ENCODE assay signal across 28 cellular contexts in the genomic region with DNA sequence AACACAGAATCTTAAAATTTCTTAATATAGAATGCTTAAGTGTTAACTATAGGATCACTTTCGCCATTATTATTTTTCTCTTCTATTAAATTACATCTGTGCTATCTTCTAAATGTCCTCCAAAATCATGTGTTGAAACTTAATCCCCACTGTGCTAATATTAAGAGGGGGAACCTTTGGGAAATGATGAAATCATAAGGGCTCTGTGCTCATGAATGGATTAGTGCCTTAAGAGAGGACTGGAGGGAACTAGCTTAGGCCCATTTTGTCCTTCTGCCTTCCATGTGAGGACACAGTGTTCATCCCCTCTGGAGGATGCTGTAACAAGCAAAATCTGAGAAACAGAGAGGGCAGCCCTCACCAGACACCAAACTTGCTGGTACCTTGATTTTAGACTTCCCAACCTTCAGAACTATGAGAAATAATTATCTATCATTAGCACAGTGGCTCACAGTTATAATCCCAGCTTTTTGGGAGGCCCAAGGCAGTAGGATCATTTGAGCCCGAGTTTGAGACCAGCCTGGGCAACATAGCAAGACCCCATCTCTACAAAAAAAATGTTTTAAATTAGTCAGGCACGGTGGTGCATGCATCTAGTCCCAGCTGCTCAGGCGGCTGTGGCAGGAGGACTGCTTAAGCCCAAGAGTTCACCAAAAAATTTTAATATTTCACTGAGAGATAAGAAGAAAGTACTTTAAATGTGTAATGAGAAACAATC. TPM values are rescaled to one million over a fixed set of nuclear protein-coding genes. Genes with fewer than 3 reads are reported as not detected.
DNase-seq lines count a peak whose midpoint lies in the region; ATAC-seq, FAIRE-seq and TF ChIP-seq lines count a peak whose summit lies in the region.
"Had no signal": no experiment of that assay in that cellular context is flagged by ENCODE, and none has a peak within 500 bp of the region (broad histone marks: within the 10 kb centered on the region; RNA-seq: fewer than 3 reads in every experiment).

No MANE protein-coding gene starts in this region.

- H3K9ac ChIP-seq in IMR-90 (ENCODE audit: low read depth, low read length) (no peak overlapping the region), SK-N-MC (ENCODE audit: insufficient read length) (no peak overlapping the region)
- H3K9ac ChIP-seq: SK-N-SH had no signal

- no peak overlapping the region for H3K56ac ChIP-seq in IMR-90 (ENCODE audit: extremely low read depth, insufficient read depth, low read length)

- no peak overlapping the region for H2AK5ac ChIP-seq in IMR-90 (ENCODE audit: low read depth, low read length)

- H2BK120ac ChIP-seq in IMR-90 (ENCODE audit: low read depth, low read length), result no peak overlapping the region

- peaks cover 15 to 19% of the 10 kb centered on the region in 2 experiments for H3K79me1 ChIP-seq in IMR-90 (ENCODE audit: low read depth in 1 of 2, low read length in 2 of 2)

- no peak overlapping the region for H2AFZ ChIP-seq in IMR-90 (replicated peaks; ENCODE audit: low read length, poor library complexity)

- no peaks in the 10 kb centered on the region for H3K27me3 Mint-ChIP-seq in chondrocyte (ENCODE audit: low read depth)
- H3K27me3 Mint-ChIP-seq: CD4-positive, alpha-beta memory T cell; T-helper 17 cell had no signal

- H3K4me3 ChIP-seq in A673 (ENCODE audit: low read depth, low read length, poor library complexity, severe bottlenecking) (no peak overlapping the region), IMR-90 (ENCODE audit: insufficient read depth, low read depth, low read length) (no peak overlapping the region), SK-N-MC (no peak overlapping the region)
- H3K4me3 ChIP-seq: A549, GM12878 had no signal

- no peak overlapping the region for H3K18ac ChIP-seq in IMR-90 (ENCODE audit: low read depth, low read length)

- H3K9me3 Mint-ChIP-seq in chondrocyte (ENCODE audit: low read depth), result no peaks in the 10 kb centered on the region
- H3K9me3 Mint-ChIP-seq: CD4-positive, alpha-beta memory T cell had no signal

- H2BK5ac ChIP-seq in IMR-90 (ENCODE audit: low read depth, low read length, poor library complexity, severe bottlenecking), result no peak overlapping the region

- H3K27me3 ChIP-seq in A673 (replicated peaks; ENCODE audit: insufficient read depth, low read depth, low read length, poor library complexity) (no peaks in the 10 kb centered on the region), IMR-90 (ENCODE audit: control insufficient read depth, insufficient read depth, low read length) (no peaks in the 10 kb centered on the region)

- no peak overlapping the region for H3K27ac Mint-ChIP-seq in chondrocyte (ENCODE audit: unreplicated experiment)
- H3K27ac Mint-ChIP-seq: T-helper 17 cell had no signal

- TF ChIP-seq POLR2A in IMR-90 (IDR thresholded peaks at IDR 0.05; ENCODE audit: low read depth, low read length) (no peak), GM12892 (IDR thresholded peaks at IDR 0.05; ENCODE audit: low read depth, low read length) (no peak)

- H3K4me2 ChIP-seq in IMR-90 (ENCODE audit: low read depth, low read length), result no peak overlapping the region
- H3K4me2 ChIP-seq: A549, SK-N-SH had no signal

- H3K36me3 ChIP-seq in A673 (ENCODE audit: insufficient read depth, low read length, poor library complexity, severe bottlenecking), result no peaks in the 10 kb centered on the region
- H3K36me3 ChIP-seq in IMR-90 (ENCODE audit: control insufficient read depth, insufficient read depth, low read length), result no peaks in the 10 kb centered on the region
- peaks cover 12% of the 10 kb centered on the region for H3K36me3 ChIP-seq in SK-N-MC (ENCODE audit: insufficient read depth, low read length)

- in situ Hi-C loops in IMR-90 (cut with MboI; ENCODE audit: low sequenced_read_pairs), result no loop called here

- H2BK20ac ChIP-seq in IMR-90 (ENCODE audit: low read depth, low read length), result no peak overlapping the region

- H3K23ac ChIP-seq in IMR-90 (ENCODE audit: low read depth, low read length), result peak overlapping the region; percentile 24; the same call in 1 of the 2 replicates

- no peaks in the 10 kb centered on the region for H3K9me3 ChIP-seq in A673 (ENCODE audit: low read depth, low read length, poor library complexity, severe bottlenecking)
- H3K9me3 ChIP-seq in IMR-90 (ENCODE audit: control insufficient read depth, insufficient read depth, low read length), result no peaks in the 10 kb centered on the region
- no peaks in the 10 kb centered on the region for H3K9me3 ChIP-seq in SK-N-MC (ENCODE audit: low read depth, low read length)
- H3K9me3 ChIP-seq: A549, SK-N-SH had no signal

- CTCF ChIA-PET in A673 (lab: Charles Lee) (no interaction called here), IMR-90 (lab: Yijun Ruan, JAX) (no interaction called here)

- intact Hi-C loops in A673 (cut with micrococcal nuclease; ENCODE audit: unreplicated experiment), result no loop called here
- intact Hi-C loops in IMR-90 (cut with micrococcal nuclease), result loop anchor here (5.0 kb wide), 1 partner anchor 1352 kb away; no protein-coding TSS in a partner anchor

- FAIRE-seq in GM12892 (lab: Jason Lieb, UNC), result no peak
- FAIRE-seq: A549, G401.6, GM12878, RCC 7860 had no signal

- H3K27ac ChIP-seq in A673 (ENCODE audit: low read depth, low read length, poor library complexity, severe bottlenecking) (peak overlapping the region; percentile 52), IMR-90 (ENCODE audit: insufficient read depth, low read length) (no peak overlapping the region), SK-N-MC (peak overlapping the region; percentile 47; the same call in 1 of the 2 replicates)
- H3K27ac ChIP-seq: A549, HL-60 had no signal

- no peak for TF ChIP-seq CTCF in A673 (conservative IDR thresholded peaks at IDR 0.05; ENCODE audit: low read depth, low read length)
- no peak for TF ChIP-seq CTCF in IMR-90 (conservative IDR thresholded peaks at IDR 0.05; ENCODE audit: low read depth, low read length)
- no peak for TF ChIP-seq CTCF in chondrocyte (IDR thresholded peaks at IDR 0.05)

- dilution Hi-C loops in IMR-90 (cut with HindIII; ENCODE audit: low sequenced_read_pairs, unreplicated experiment), result no loop called here

- no peak overlapping the region for H3K4me3 Mint-ChIP-seq in chondrocyte (ENCODE audit: unreplicated experiment)
- H3K4me3 Mint-ChIP-seq: CD4-positive, alpha-beta memory T cell; T-helper 17 cell had no signal

- BruUV-seq in A673 (replicated peaks; lab: Mats Ljungman, UMichigan) (no TSS peak), IMR-90 (replicated peaks; lab: Mats Ljungman, UMichigan) (no TSS peak)

- POLR2A ChIA-PET in A673 (lab: Charles Lee; ENCODE audit: low non-redundant PET), result no interaction called here
- POLR2A ChIA-PET in IMR-90 (lab: Charles Lee; ENCODE audit: unreplicated experiment), result no interaction called here

- H2BK15ac ChIP-seq in IMR-90 (ENCODE audit: low read depth, low read length), result no peak overlapping the region

- peaks cover 7% of the 10 kb centered on the region for H3K4me1 Mint-ChIP-seq in chondrocyte (ENCODE audit: low read depth)

- H3K36me3 Mint-ChIP-seq in chondrocyte (ENCODE audit: low read depth), result no peaks in the 10 kb centered on the region

- H3K14ac ChIP-seq in IMR-90 (replicated peaks; ENCODE audit: low read depth, low read length), result no peak overlapping the region

- no CpG with 5 or more reads among the region's 4 CpGs for WGBS in IMR-90 (ENCODE audit: extremely low coverage in 2 of 2, insufficient read length in 1 of 2), 2 experiments

- TF ChIP-seq RAD21 in IMR-90 (IDR thresholded peaks at IDR 0.05; ENCODE audit: low read length), result no peak

- no peak overlapping the region for H2AK9ac ChIP-seq in IMR-90 (replicated peaks; ENCODE audit: low read depth, low read length, poor library complexity)

- H4K20me1 ChIP-seq in IMR-90 (ENCODE audit: insufficient read depth, low read length), result no peaks in the 10 kb centered on the region

- peak; percentile 5 for DNase-seq in A673 (ENCODE audit: low spot score)
- no peak for DNase-seq in IMR-90
- peak; percentile 28 for DNase-seq in SK-N-MC (ENCODE audit: low read depth, low spot score)
- peak; percentile 3 for DNase-seq in iris pigment epithelial cell (ENCODE audit: low read depth)
- no peak for DNase-seq in MV-4-11 (lab: John Stamatoyannopoulos, UW)
- no peak for DNase-seq in GM12892 (ENCODE audit: insufficient read length)
- DNase-seq in chondrocyte (ENCODE audit: low spot score), result no peak
- DNase-seq: C1 segment of cervical spinal cord; CD4-positive, alpha-beta memory T cell; COR-L47; GOT3; KG1; MM.1S; NCI-H1092; NCI-H1417 treated with DMSO at 0.1 percent for 48 hours; NCI-H1694 treated with DMSO at 0.1 percent for 48 hours; NCI-H2081; NCI-H446 treated with DMSO at 0.1 percent for 48 hours; SIG-M5; SK-N-SH; SW 1271; T-helper 17 cell had no signal

- H3K9me1 ChIP-seq in IMR-90 (ENCODE audit: insufficient read depth, low read length), result peaks cover 4% of the 10 kb centered on the region; the same call in 1 of the 2 replicates

- no peak overlapping the region for H4K91ac ChIP-seq in IMR-90 (ENCODE audit: insufficient read depth, low read depth, low read length)

- no peak overlapping the region for H3K4ac ChIP-seq in IMR-90 (ENCODE audit: low read depth, low read length)

- H3K4me1 ChIP-seq in A673 (ENCODE audit: insufficient read depth, low read length, poor library complexity, severe bottlenecking), result peaks cover 15% of the 10 kb centered on the region
- H3K4me1 ChIP-seq in IMR-90 (ENCODE audit: control insufficient read depth, insufficient read depth, low read length), result no peaks in the 10 kb centered on the region; the same call in 1 of the 2 replicates
- H3K4me1 ChIP-seq: A549 had no signal

- no peak overlapping the region for H4K8ac ChIP-seq in IMR-90 (ENCODE audit: low read depth in 2 of 2, low read length in 2 of 2)

- H4K5ac ChIP-seq in IMR-90 (ENCODE audit: low read depth, low read length), result no peak overlapping the region; the same call in 1 of the 2 replicates

- no peak for ATAC-seq in IMR-90 (ENCODE audit: low read depth)
- ATAC-seq: A549, GM12878, HCT116, T-helper 17 cell had no signal

TF ChIP-seq in IMR-90, 13 proteins besides CTCF, POLR2A, EP300 and RAD21 (continues in another document):
- no peak for TF ChIP-seq NFE2L2 (IDR thresholded peaks at IDR 0.05; ENCODE audit: low read depth, low read length)
- no peak for TF ChIP-seq MAFK (IDR thresholded peaks at IDR 0.05; ENCODE audit: low read depth, low read length)
- TF ChIP-seq RFX5 (IDR thresholded peaks at IDR 0.05; ENCODE audit: low read depth, low read length), result no peak
- no peak for TF ChIP-seq CEBPB (IDR thresholded peaks at IDR 0.05; ENCODE audit: low read depth, low read length)
- TF ChIP-seq CHD1 (IDR thresholded peaks at IDR 0.05; ENCODE audit: low read depth, low read length), result no peak
- no peak for TF ChIP-seq MAZ (IDR thresholded peaks at IDR 0.05; ENCODE audit: borderline replicate concordance, low read depth, low read length)

RNA-seq across cellular contexts. Expression of gene KLHL8, which starts 26.3 kb away (rescaled TPM):
- total RNA-seq in A673 (2021) (14.8 and 15.4 TPM in 2 replicates), IMR-90 (2012; rRNA removed) (9.5 and 18.6 TPM in 2 replicates), chondrocyte (9.1 to 12.3 TPM (median 10.4 TPM) in 3 replicates)
- 2.3 and 3.1 TPM in 2 replicates for polyA plus RNA-seq in IMR-90 (2012; rRNA removed)
- 0.44 and 1.4 TPM in 2 replicates for polyA plus RNA-seq in IMR-90 (2012; cell fraction: cytosol; rRNA removed)
- polyA plus RNA-seq in IMR-90 (2012; cell fraction: nucleus; rRNA removed; ENCODE audit: low replicate concordance), result 0.53 and 1.6 TPM in 2 replicates
- 6.2 TPM for polyA plus RNA-seq in GM12892 (2012; ENCODE audit: missing spikeins)

Comparison
In these comparisons a context has a peak if more than half of its experiments do, and no peak if none do; other contexts are left out.
1. DNase-seq: peak in A673 (single experiment), SK-N-MC (single experiment) and iris pigment epithelial cell (single experiment); none in IMR-90 (single experiment), MV-4-11 (single experiment), GM12892 (single experiment) and chondrocyte (single experiment).